In the genomic region with DNA sequence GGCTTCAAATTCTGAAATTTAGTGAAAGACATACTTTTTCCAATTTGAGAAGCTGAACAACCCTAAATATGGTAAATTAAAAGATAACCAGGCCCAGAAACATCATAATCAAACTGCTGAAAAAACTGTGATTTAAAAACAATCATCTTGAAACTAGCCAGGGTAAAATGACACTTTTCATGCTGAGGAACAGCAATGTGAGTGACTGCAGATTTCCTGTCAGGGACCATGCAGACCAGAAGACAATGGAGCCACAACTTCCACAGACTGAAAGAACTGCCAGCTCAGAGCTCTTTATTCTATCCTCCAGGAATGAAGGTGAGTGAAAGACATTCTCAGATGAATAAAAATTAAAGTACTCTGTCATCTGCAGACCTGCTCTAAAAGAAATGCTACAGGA, we compare ENCODE assay signal across 19 cellular contexts.
"Had no signal": no experiment of that assay in that cellular context is flagged by ENCODE, and none has a peak within 500 bp of the region (broad histone marks: within the 10 kb centered on the region; RNA-seq: fewer than 3 reads in every experiment).

No MANE protein-coding gene starts in this region.

- H3K36me3 Mint-ChIP-seq: stimulated activated memory B cell treated with anti-CD40 and anti-IgM and Interleukin-4, amounts not matched to agents 10 μg/mL and 1 μg/mL and 100 μg/mL, for 72 hours had no signal

- H3K4me1 Mint-ChIP-seq: stimulated activated memory B cell treated with anti-CD40 and anti-IgM and Interleukin-4, amounts not matched to agents 10 μg/mL and 1 μg/mL and 100 μg/mL, for 72 hours had no signal

- H3K4me1 ChIP-seq: breast epithelium, gastrocnemius medialis, thyroid gland, vagina had no signal

- DNase-seq: activated CD4-positive, alpha-beta T cell treated with anti-CD3 and anti-CD28 coated beads for 1 hour; activated CD8-positive, alpha-beta memory T cell treated with anti-CD3 and anti-CD28 coated beads, Interleukin-2, amount 50 U/mL, for 48 hours; activated gamma-delta T cell; activated naive CD8-positive, alpha-beta T cell treated with anti-CD3 and anti-CD28 coated beads for 36 hours; activated T-cell treated with anti-CD3 and anti-CD28 coated beads, Interleukin-2, amount 50 U/mL, for 72 hours; anterior cingulate cortex; cerebellar nuclear complex; effector memory CD4-positive, alpha-beta T cell; gastrocnemius medialis; heart right ventricle; retina; stimulated activated CD4-positive, alpha-beta T cell treated with anti-CD3 and anti-CD28 coated beads, Interleukin-2, amount 100 ng/mL, for 48 hours; T-helper 9 cell; thyroid gland had no signal

- ATAC-seq: activated T-cell treated with anti-CD3 and anti-CD28 coated beads, Interleukin-2, amount 50 U/mL, for 72 hours; gastrocnemius medialis; heart right ventricle; natural killer cell treated with Interleukin-12 subunit alpha and Interleukin-12 subunit beta and Interleukin-15 and Interleukin-18, amount 100 ng/mL, for 72 hours; stimulated activated memory B cell treated with anti-CD40 and anti-IgM and Interleukin-4, amounts not matched to agents 10 μg/mL and 1 μg/mL and 100 μg/mL, for 72 hours had no signal

- H3K27me3 Mint-ChIP-seq: activated naive CD8-positive, alpha-beta T cell treated with anti-CD3 and anti-CD28 coated beads for 36 hours had no signal

- H3K27ac Mint-ChIP-seq: activated naive CD8-positive, alpha-beta T cell treated with anti-CD3 and anti-CD28 coated beads for 36 hours; activated T-cell treated with anti-CD3 and anti-CD28 coated beads, Interleukin-2, amount 50 U/mL, for 72 hours; dendritic cell treated with granulocyte-macrophage colony-stimulating factor and Interleukin-4, amounts not matched to agents 40 ng/mL and 50 ng/mL, for 4 days; natural killer cell treated with Interleukin-12 subunit alpha and Interleukin-12 subunit beta and Interleukin-15 and Interleukin-18, amount 100 ng/mL, for 72 hours; stimulated activated memory B cell treated with anti-CD40 and anti-IgM and Interleukin-4, amounts not matched to agents 10 μg/mL and 1 μg/mL and 100 μg/mL, for 72 hours had no signal

- H3K27ac ChIP-seq: breast epithelium, gastrocnemius medialis, heart right ventricle, thyroid gland, vagina had no signal

- H3K36me3 ChIP-seq: breast epithelium, gastrocnemius medialis, heart right ventricle, thyroid gland, vagina had no signal

- H3K4me3 Mint-ChIP-seq: activated naive CD8-positive, alpha-beta T cell treated with anti-CD3 and anti-CD28 coated beads for 36 hours; activated T-cell treated with anti-CD3 and anti-CD28 coated beads, Interleukin-2, amount 50 U/mL, for 72 hours; dendritic cell treated with granulocyte-macrophage colony-stimulating factor and Interleukin-4, amounts not matched to agents 40 ng/mL and 50 ng/mL, for 4 days; natural killer cell treated with Interleukin-12 subunit alpha and Interleukin-12 subunit beta and Interleukin-15 and Interleukin-18, amount 100 ng/mL, for 72 hours; stimulated activated memory B cell treated with anti-CD40 and anti-IgM and Interleukin-4, amounts not matched to agents 10 μg/mL and 1 μg/mL and 100 μg/mL, for 72 hours had no signal

- H3K9me3 ChIP-seq: gastrocnemius medialis, thyroid gland, vagina had no signal

- H3K27me3 ChIP-seq: breast epithelium, gastrocnemius medialis, heart right ventricle, thyroid gland, vagina had no signal

- H3K4me3 ChIP-seq: breast epithelium, gastrocnemius medialis, heart right ventricle, thyroid gland, vagina had no signal
